ENCODE assay signal across 20 cellular contexts in genomic region chr10:33887188-33887587, GRCh38.
"Had no signal": no experiment of that assay in that cellular context is flagged by ENCODE, and none has a peak within 500 bp of the region (broad histone marks: within the 10 kb centered on the region; RNA-seq: fewer than 3 reads in every experiment).

No MANE protein-coding gene starts in this region.

- H3K9ac ChIP-seq: KMS-11 had no signal

- H3K4me1 ChIP-seq: SJCRH30 had no signal

- DNase-seq: Kasumi-1, MM.1S, NCI-H1092 treated with DMSO at 0.1 percent for 48 hours, NCI-H1436, NCI-H187, NCI-H2029, NCI-H2081 treated with DMSO at 0.1 percent for 48 hours, NCI-H2171, NCI-H226, NCI-H446, NCI-H510A, NCI-H524 treated with DMSO at 0.1 percent for 48 hours, NCI-H69, NCI-H774, RPMI8226, SHP77 treated with DMSO at 0.1 percent for 48 hours, SJCRH30 had no signal

- H3K4me2 ChIP-seq: KMS-11 had no signal

- H3K9me3 ChIP-seq: SJCRH30 had no signal

- ATAC-seq: K562, SK-N-SH treated with all-trans-retinoic acid at 6 μM for 48 hours had no signal

- H3K4me3 ChIP-seq: K562, SJCRH30 had no signal

- H3K27ac ChIP-seq: KMS-11, SJCRH30 had no signal

- H3K27me3 ChIP-seq: SJCRH30 had no signal

- H3K36me3 ChIP-seq: SJCRH30 had no signal
